ENCODE assay signal across 8 cellular contexts in genomic region chr7:99979814-99980225, GRCh38. TPM values are rescaled to one million over a fixed set of nuclear protein-coding genes. Genes with fewer than 3 reads are reported as not detected.
DNase-seq lines count a peak whose midpoint lies in the region; ATAC-seq, FAIRE-seq and TF ChIP-seq lines count a peak whose summit lies in the region.
"Not testable (repeated sequence)": the region's sequence is repeated elsewhere in the genome, so short reads cannot be mapped to it uniquely, and the experiment has no call there.

No MANE protein-coding gene starts in this region.

- not testable (repeated sequence) for TF ChIP-seq POLR2A in gastrocnemius medialis (IDR thresholded peaks at IDR 0.05)

- not testable (repeated sequence) for H4K20me1 ChIP-seq in PC-3 (ENCODE audit: low read length)

- in situ Hi-C loops in gastrocnemius medialis (cut with MboI; ENCODE audit: low sequenced_read_pairs in 4 of 4) = loop anchor here in 1 of 4 donors (10.0 kb wide), 1 partner anchor 155 kb away; no protein-coding TSS in a partner anchor

- CTCF ChIA-PET in PC-3 (lab: Charles Lee) = interaction anchor here (0.6 to 0.7 kb wide), 3 partner anchors 66 to 457 kb away, joined by 3 read pairs; no protein-coding TSS in a partner anchor

- peak; percentile 24 for DNase-seq in EH (ENCODE audit: low read depth)
- DNase-seq in LHCN-M2 (ENCODE audit: low read depth) = peak; percentile 10
- DNase-seq in PC-3 = peak; percentile 31
- DNase-seq in activated CD8-positive, alpha-beta memory T cell treated with anti-CD3 and anti-CD28 coated beads for 24 hours = peak; percentile 86
- peak in 1 of 2 donors; percentile 38 for DNase-seq in cardiac fibroblast (ENCODE audit: low read depth in 2 of 2)
- not testable (repeated sequence) for DNase-seq in kidney; thoracic aorta (ENCODE audit: low spot score)
- peak in 1 of 2 donors; percentile 38 for DNase-seq in gastrocnemius medialis

- FAIRE-seq in kidney (lab: Jason Lieb, UNC) = not testable (repeated sequence)

- BruUV-seq in PC-3 (replicated peaks; lab: Mats Ljungman, UMichigan) = not testable (repeated sequence)

- H3K4me2 ChIP-seq in PC-3 (ENCODE audit: low read length) = peak overlapping the region; percentile 41; the same call in 1 of the 2 replicates

- POLR2A ChIA-PET in PC-3 (lab: Charles Lee; ENCODE audit: unreplicated experiment) = not testable (repeated sequence)

- not testable (repeated sequence) for H2AFZ ChIP-seq in PC-3 (ENCODE audit: low read length)

- TF ChIP-seq CTCF in PC-3 (conservative IDR thresholded peaks at IDR 0.05; ENCODE audit: low read depth, low read length) (peak; percentile 65), cardiac fibroblast (IDR thresholded peaks at IDR 0.05; ENCODE audit: low read depth, low read length) (peak; percentile 44), kidney (IDR thresholded peaks at IDR 0.05; ENCODE audit: borderline replicate concordance, extremely low read depth, insufficient read depth) (peak; percentile 58), gastrocnemius medialis (IDR thresholded peaks at IDR 0.05 in 4 of 5, conservative IDR thresholded peaks at IDR 0.05 in 1 of 5) (peak; percentile 69 to 82 (median 71)), thoracic aorta (IDR thresholded peaks at IDR 0.05) (peak; percentile 75)

- H3K9me2 ChIP-seq in PC-3 (replicated peaks; ENCODE audit: low read length) = not testable (repeated sequence)

- intact Hi-C loops in PC-3 (cut with micrococcal nuclease); kidney (cut with DNase I): not testable (repeated sequence)
- intact Hi-C loops in gastrocnemius medialis (cut with DNase I; ENCODE audit: low total_unique reads) = loop anchor here (1.0 kb wide), 1 partner anchor 73 kb away; no protein-coding TSS in a partner anchor

- H3K27me3 ChIP-seq in PC-3 (ENCODE audit: low read length); gastrocnemius medialis; thoracic aorta (replicated peaks; ENCODE audit: insufficient read depth): not testable (repeated sequence)

- ATAC-seq in PC-3 (peak; percentile 86), gastrocnemius medialis (peak; percentile 62 to 78)
- ATAC-seq in thoracic aorta (ENCODE audit: insufficient number of reproducible peaks, low FRiP score, low read depth) = not testable (repeated sequence)

- not testable (repeated sequence) for H3K27ac ChIP-seq in PC-3 (ENCODE audit: low read length); kidney (ENCODE audit: low read depth in 2 of 2, low read length in 2 of 2); gastrocnemius medialis; thoracic aorta

- H3K36me3 ChIP-seq in PC-3 (ENCODE audit: low read depth, low read length); kidney (ENCODE audit: control insufficient read depth in 1 of 2, insufficient read depth in 2 of 2, low read length in 2 of 2); gastrocnemius medialis; thoracic aorta: not testable (repeated sequence)

- not testable (repeated sequence) for H3K4me3 ChIP-seq in PC-3 (ENCODE audit: low read length); cardiac fibroblast (replicated peaks in 1 of 2; ENCODE audit: low read depth in 2 of 2, low read length in 2 of 2); kidney (ENCODE audit: low read length in 2 of 2); gastrocnemius medialis; thoracic aorta

- not testable (repeated sequence) for H3K9ac ChIP-seq in PC-3 (ENCODE audit: low read length); kidney (ENCODE audit: low read length in 2 of 2)

- H3K79me2 ChIP-seq in PC-3 (ENCODE audit: low read length) = not testable (repeated sequence)

- H3K4me1 ChIP-seq in PC-3 (ENCODE audit: insufficient read depth, low read length); kidney (ENCODE audit: control insufficient read depth in 1 of 2, insufficient read depth in 1 of 2, low read depth in 1 of 2, low read length in 2 of 2); gastrocnemius medialis; thoracic aorta (ENCODE audit: control insufficient read depth in 1 of 2, low read depth in 2 of 2): not testable (repeated sequence)

- not testable (repeated sequence) for H3F3A ChIP-seq in PC-3 (ENCODE audit: low read length, unreplicated experiment)

- not testable (repeated sequence) for H3K9me3 ChIP-seq in PC-3 (ENCODE audit: low read length); kidney (ENCODE audit: control insufficient read depth in 1 of 2, low read length in 2 of 2); gastrocnemius medialis; thoracic aorta

RNA-seq across cellular contexts. Expression of gene AZGP1, which starts 4.0 kb away (rescaled TPM):
- not detected in 2 replicates for total RNA-seq in LHCN-M2 (2014; rRNA removed)
- not detected for polyA plus RNA-seq in LHCN-M2 (2012)
- total RNA-seq in PC-3 (2014; rRNA removed) = 0.18 TPM in 1 of 2 replicates, not detected in the other
- total RNA-seq in kidney = 10.0 TPM
- 198 TPM for polyA plus RNA-seq in kidney (ENCODE audit: insufficient read depth, low read depth, low replicate concordance)
- total RNA-seq in gastrocnemius medialis = 10 to 100 TPM in 1 of 4 donors, 1 to 10 TPM in 2, not detected in 1; 2.6 to 10.3 (median 4.2) TPM
- total RNA-seq in thoracic aorta = 1 to 10 TPM in 1 of 2 donors, not detected in 1; 2.3 TPM

RNA-seq across cellular contexts. Expression of gene ZKSCAN1, which starts 35.6 kb away (rescaled TPM):
- 19.0 and 21.2 TPM in 2 replicates for total RNA-seq in LHCN-M2 (2014; rRNA removed)
- polyA plus RNA-seq in LHCN-M2 (2012) = 9.7 TPM
- total RNA-seq in PC-3 (2014; rRNA removed) = 13.6 and 13.9 TPM in 2 replicates
- total RNA-seq in kidney = 76.6 TPM
- 7.7 TPM for polyA plus RNA-seq in kidney (ENCODE audit: insufficient read depth, low read depth, low replicate concordance)
- total RNA-seq in gastrocnemius medialis = 10 to 100 TPM; 15.0 to 17.7 (median 15.5) TPM
- total RNA-seq in thoracic aorta = 10 to 100 TPM; 25.6 to 42.5 TPM

RNA-seq across cellular contexts. Expression of gene GJC3, which starts 50.4 kb away (rescaled TPM):
- total RNA-seq in LHCN-M2 (2014; rRNA removed) (not detected in 2 replicates), PC-3 (2014; rRNA removed) (0.18 TPM in 1 of 2 replicates, not detected in the other), kidney (not detected), gastrocnemius medialis (not detected), thoracic aorta (1 to 10 TPM in 1 of 2 donors, not detected in 1; 2.6 TPM)
- polyA plus RNA-seq in LHCN-M2 (2012) = 0.09 TPM
- polyA plus RNA-seq in kidney (ENCODE audit: insufficient read depth, low read depth, low replicate concordance) = 0.73 TPM
